Comparison of ENCODE assay signal across 14 cellular contexts in genomic region chr9:132946216-132946615, GRCh38. TPM values are rescaled to one million over a fixed set of nuclear protein-coding genes. Genes with fewer than 3 reads are reported as not detected.
DNase-seq lines count a peak whose midpoint lies in the region; ATAC-seq, FAIRE-seq and TF ChIP-seq lines count a peak whose summit lies in the region.
"Had no signal": no experiment of that assay in that cellular context is flagged by ENCODE, and none has a peak within 500 bp of the region (broad histone marks: within the 10 kb centered on the region; RNA-seq: fewer than 3 reads in every experiment).

No MANE protein-coding gene starts in this region.

- H3K9me3 Mint-ChIP-seq in CD8-positive, alpha-beta memory T cell, result peaks cover 0 to 2% (median 0%) of the 10 kb centered on the region in 5 donors
- H3K9me3 Mint-ChIP-seq in chondrocyte (ENCODE audit: low read depth), result no peaks in the 10 kb centered on the region
- H3K9me3 Mint-ChIP-seq: activated naive CD4-positive, alpha-beta T cell treated with anti-CD3 and anti-CD28 coated beads for 36 hours had no signal

- no peak overlapping the region for H3K9ac ChIP-seq in HUES48 (ENCODE audit: low read depth, low read length)
- H3K9ac ChIP-seq in kidney (ENCODE audit: low read length in 2 of 2), result peak overlapping the region in 1 of 2 donors; percentile 20

- H3K27me3 Mint-ChIP-seq in CD8-positive, alpha-beta memory T cell, result peaks cover 0 to 3% of the 10 kb centered on the region in 2 donors
- H3K27me3 Mint-ChIP-seq in chondrocyte (ENCODE audit: low read depth), result no peaks in the 10 kb centered on the region
- H3K27me3 Mint-ChIP-seq: activated CD8-positive, alpha-beta memory T cell treated with anti-CD3 and anti-CD28 coated beads, Interleukin-2, amount 10 ng/mL, durations not matched to agents 7 days and 5 days had no signal

- H3K36me3 Mint-ChIP-seq in CD8-positive, alpha-beta memory T cell, result peaks cover 0 to 7% (median 0%) of the 10 kb centered on the region in 3 donors
- no peaks in the 10 kb centered on the region for H3K36me3 Mint-ChIP-seq in chondrocyte (ENCODE audit: low read depth)

- ATAC-seq in HG02938 (IDR thresholded peaks at IDR 0.05; ENCODE audit: unreplicated experiment), result no peak
- ATAC-seq: activated CD8-positive, alpha-beta memory T cell treated with anti-CD3 and anti-CD28 coated beads, Interleukin-2, amount 10 ng/mL, durations not matched to agents 7 days and 5 days; PC-3 had no signal

- peak overlapping the region in 3 of 7 donors; percentile 6 to 95 (median 23) for H3K4me3 Mint-ChIP-seq in CD8-positive, alpha-beta memory T cell
- no peak overlapping the region for H3K4me3 Mint-ChIP-seq in chondrocyte (ENCODE audit: unreplicated experiment)
- H3K4me3 Mint-ChIP-seq: activated CD8-positive, alpha-beta memory T cell treated with anti-CD3 and anti-CD28 coated beads, Interleukin-2, amount 10 ng/mL, durations not matched to agents 7 days and 5 days had no signal

- H3K27me3 ChIP-seq in CD8-positive, alpha-beta memory T cell (ENCODE audit: insufficient read depth, low read length, poor library complexity, severe bottlenecking), result no peaks in the 10 kb centered on the region
- H3K27me3 ChIP-seq in HUES48 (ENCODE audit: control insufficient read depth, insufficient read depth, low read length) (no peaks in the 10 kb centered on the region), neutrophil (no peaks in the 10 kb centered on the region)

- H3K27ac ChIP-seq in CD8-positive, alpha-beta memory T cell (ENCODE audit: low read depth, low read length), result no peak overlapping the region
- H3K27ac ChIP-seq in HUES48 (ENCODE audit: low read depth, low read length), result peak overlapping the region; percentile 25
- peak overlapping the region; percentile 98 for H3K27ac ChIP-seq in neutrophil
- H3K27ac ChIP-seq in kidney (ENCODE audit: low read depth in 2 of 2, low read length in 2 of 2), result no peak overlapping the region

- POLR2A ChIA-PET in CD8-positive, alpha-beta memory T cell (lab: Charles Lee), result interaction anchor here (1.8 kb wide), 1 partner anchor 84 kb away, joined by 8 read pairs; the partner anchor contains the start of gene GTF3C5

- no peak for FAIRE-seq in kidney (lab: Jason Lieb, UNC)

- peak overlapping the region in 7 of 8 donors; percentile 26 to 99 (median 31) for H3K27ac Mint-ChIP-seq in CD8-positive, alpha-beta memory T cell
- peak overlapping the region; percentile 23 for H3K27ac Mint-ChIP-seq in chondrocyte (ENCODE audit: unreplicated experiment)
- H3K27ac Mint-ChIP-seq: activated CD8-positive, alpha-beta memory T cell treated with anti-CD3 and anti-CD28 coated beads, Interleukin-2, amount 10 ng/mL, durations not matched to agents 7 days and 5 days; activated naive CD4-positive, alpha-beta T cell treated with anti-CD3 and anti-CD28 coated beads for 36 hours had no signal

- no peak overlapping the region for H3K4me3 ChIP-seq in CD8-positive, alpha-beta memory T cell (ENCODE audit: low read length)
- H3K4me3 ChIP-seq in HUES48 (ENCODE audit: low read depth, low read length) (no peak overlapping the region), neutrophil (ENCODE audit: low read depth in 1 of 2, low read length in 1 of 2) (no peak overlapping the region), kidney (ENCODE audit: low read length in 2 of 2) (no peak overlapping the region)

- peaks cover 24 to 38% (median 31%) of the 10 kb centered on the region in 3 donors for H3K4me1 Mint-ChIP-seq in CD8-positive, alpha-beta memory T cell
- peaks cover 35% of the 10 kb centered on the region for H3K4me1 Mint-ChIP-seq in chondrocyte (ENCODE audit: low read depth)

- CTCF ChIA-PET in CD8-positive, alpha-beta memory T cell (lab: Charles Lee), result interaction anchor here (1.7 kb wide), 1 partner anchor 29 kb away, joined by 5 read pairs; no protein-coding TSS in a partner anchor

- no peaks in the 10 kb centered on the region for H3K36me3 ChIP-seq in CD8-positive, alpha-beta memory T cell (ENCODE audit: insufficient read depth, low read length)
- H3K36me3 ChIP-seq in HUES48 (ENCODE audit: control insufficient read depth, insufficient read depth, low read length) (no peaks in the 10 kb centered on the region), neutrophil (no peaks in the 10 kb centered on the region), kidney (ENCODE audit: control insufficient read depth in 1 of 2, insufficient read depth in 2 of 2, low read length in 2 of 2) (no peaks in the 10 kb centered on the region)

- TF ChIP-seq CTCF in chondrocyte (IDR thresholded peaks at IDR 0.05) (no peak), neutrophil (IDR thresholded peaks at IDR 0.05) (no peak), kidney (IDR thresholded peaks at IDR 0.05; ENCODE audit: borderline replicate concordance, extremely low read depth, insufficient read depth) (no peak)

- intact Hi-C loops in kidney (cut with DNase I), result no loop called here

- no peak for DNase-seq in CD8-positive, alpha-beta memory T cell
- DNase-seq in chondrocyte (ENCODE audit: low spot score) (no peak), D341Med (ENCODE audit: low spot score) (no peak), kidney (no peak)
- DNase-seq: activated CD8-positive, alpha-beta memory T cell treated with anti-CD3 and anti-CD28 coated beads, Interleukin-2, amount 10 ng/mL, durations not matched to agents 7 days and 5 days; activated naive CD4-positive, alpha-beta T cell treated with anti-CD3 and anti-CD28 coated beads for 36 hours; NCI-H510A; PC-3; T-helper 1 cell had no signal

- H3K9me3 ChIP-seq in CD8-positive, alpha-beta memory T cell (ENCODE audit: low read length), result no peaks in the 10 kb centered on the region
- H3K9me3 ChIP-seq in HUES48 (ENCODE audit: control insufficient read depth, insufficient read depth, low read length) (no peaks in the 10 kb centered on the region), neutrophil (no peaks in the 10 kb centered on the region), kidney (ENCODE audit: control insufficient read depth in 1 of 2, low read length in 2 of 2) (no peaks in the 10 kb centered on the region)

- H3K4me1 ChIP-seq in CD8-positive, alpha-beta memory T cell (ENCODE audit: insufficient read depth, low read length), result peaks cover 22% of the 10 kb centered on the region
- H3K4me1 ChIP-seq in HUES48 (ENCODE audit: control insufficient read depth, insufficient read depth, low read length) (peaks cover 36% of the 10 kb centered on the region), neutrophil (ENCODE audit: control insufficient read depth in 1 of 2, insufficient read depth in 1 of 2, low read depth in 1 of 2, low read length in 1 of 2) (peaks cover 20 to 24% of the 10 kb centered on the region in 2 experiments), kidney (ENCODE audit: control insufficient read depth in 1 of 2, insufficient read depth in 1 of 2, low read depth in 1 of 2, low read length in 2 of 2) (peaks cover 7 to 8% of the 10 kb centered on the region in 2 donors)

RNA-seq across cellular contexts. Expression of gene TSC1, which starts 1.8 kb away (rescaled TPM):
- total RNA-seq in CD8-positive, alpha-beta memory T cell, result 10 to 100 TPM; 33.9 to 37.1 TPM
- polyA plus RNA-seq in CD8-positive, alpha-beta memory T cell, result 12.6 TPM
- total RNA-seq in chondrocyte (37.7 to 50.7 TPM (median 42.5 TPM) in 3 replicates), kidney (45.4 TPM)
- 13.1 TPM for polyA plus RNA-seq in kidney (ENCODE audit: insufficient read depth, low read depth, low replicate concordance)

RNA-seq across cellular contexts. Expression of gene GFI1B, which starts 32.3 kb away (rescaled TPM):
- not detected for total RNA-seq in CD8-positive, alpha-beta memory T cell
- polyA plus RNA-seq in CD8-positive, alpha-beta memory T cell, result not detected
- total RNA-seq in chondrocyte (not detected in 3 replicates), kidney (0.28 TPM)
- not detected for polyA plus RNA-seq in kidney (ENCODE audit: insufficient read depth, low read depth, low replicate concordance)
- total RNA-seq: activated CD8-positive, alpha-beta memory T cell treated with anti-CD3 and anti-CD28 coated beads, Interleukin-2, amount 10 ng/mL, durations not matched to agents 7 days and 5 days; activated naive CD4-positive, alpha-beta T cell treated with anti-CD3 and anti-CD28 coated beads for 36 hours; mesenteric fat pad; PC-3; posterior vena cava had no signal

Comparison
In these comparisons a context has a peak if more than half of its experiments do, and no peak if none do; other contexts are left out.
1. H3K27ac ChIP-seq: peak in HUES48 (single experiment) and neutrophil (single experiment); none in CD8-positive, alpha-beta memory T cell (single experiment) and kidney (0 of 2).